Comparison of ENCODE assay signal across 18 cellular contexts in genomic region chr6:40536442-40536841, GRCh38. TPM values are rescaled to one million over a fixed set of nuclear protein-coding genes. Genes with fewer than 3 reads are reported as not detected.
DNase-seq lines count a peak whose midpoint lies in the region; ATAC-seq, FAIRE-seq and TF ChIP-seq lines count a peak whose summit lies in the region.
"Had no signal": no experiment of that assay in that cellular context is flagged by ENCODE, and none has a peak within 500 bp of the region (broad histone marks: within the 10 kb centered on the region; RNA-seq: fewer than 3 reads in every experiment).

No MANE protein-coding gene starts in this region.

- H3K4ac ChIP-seq in H1 (replicated peaks; ENCODE audit: insufficient read length, low read depth, low read length), result no peak overlapping the region

- H3K4me1 ChIP-seq in DND-41 (ENCODE audit: insufficient read depth, low read length), result no peaks in the 10 kb centered on the region
- H3K4me1 ChIP-seq in H1 (replicated peaks in 1 of 4; ENCODE audit: control insufficient read depth in 3 of 4, insufficient read depth in 4 of 4, low read length in 3 of 4), result peaks cover 0 to 8% (median 5%) of the 10 kb centered on the region in 4 experiments; a peak in 5 of 7 replicates

- no peaks in the 10 kb centered on the region for H4K20me1 ChIP-seq in DND-41 (ENCODE audit: insufficient read depth, low read length)
- no peaks in the 10 kb centered on the region for H4K20me1 ChIP-seq in H1 (replicated peaks in 1 of 2; ENCODE audit: control insufficient read depth in 1 of 2, insufficient read depth in 2 of 2, low read length in 2 of 2)

- H3K9me3 Mint-ChIP-seq in osteocyte (ENCODE audit: unreplicated experiment), result no peaks in the 10 kb centered on the region
- H3K9me3 Mint-ChIP-seq: activated B cell treated with CpG ODN at 0.5 μM for 24 hours; activated T-cell treated with anti-CD3 and anti-CD28 coated beads, Interleukin-2, amount 50 U/mL, for 24 hours had no signal

- H3K9me3 ChIP-seq in DND-41 (ENCODE audit: insufficient read depth, low read length, severe bottlenecking) (no peaks in the 10 kb centered on the region), H1 (ENCODE audit: insufficient read depth in 2 of 2, low read depth in 1 of 2, low read length in 1 of 2) (no peaks in the 10 kb centered on the region)

- H4K8ac ChIP-seq in H1 (ENCODE audit: extremely low read depth, insufficient read depth, low read length), result no peak overlapping the region

- no peaks in the 10 kb centered on the region for H3K23me2 ChIP-seq in H1 (ENCODE audit: low read depth, low read length)

- H4K5ac ChIP-seq in H1 (ENCODE audit: insufficient read length, low read depth, low read length), result no peak overlapping the region

- no peak overlapping the region for H3K4me3 ChIP-seq in DND-41 (ENCODE audit: low read depth in 1 of 2, low read length in 2 of 2)
- no peak overlapping the region for H3K4me3 ChIP-seq in H1 (ENCODE audit: extremely low read depth in 1 of 4, insufficient read depth in 2 of 4, low read depth in 3 of 4, low read length in 4 of 4)

- H3K9ac ChIP-seq in DND-41 (ENCODE audit: low read depth, low read length) (no peak overlapping the region), H1 (replicated peaks in 1 of 4; ENCODE audit: extremely low read depth in 1 of 4, low read depth in 3 of 4, low read length in 3 of 4) (no peak overlapping the region)

- H4K91ac ChIP-seq in H1 (replicated peaks; ENCODE audit: insufficient read length, low read length), result no peak overlapping the region

- peak; percentile 47 to 69 for TF ChIP-seq RAD21 in H1 (IDR thresholded peaks at IDR 0.05 in 1 of 2, conservative IDR thresholded peaks at IDR 0.05 in 1 of 2; ENCODE audit: low read depth in 2 of 2, low read length in 2 of 2)

- H2BK20ac ChIP-seq in H1 (ENCODE audit: low read length), result no peak overlapping the region

- DNase-seq in DND-41 (no peak), M059J (ENCODE audit: low read depth) (peak; percentile 10), H1 (ENCODE audit: low read depth in 1 of 2, low spot score in 2 of 2) (peak in 1 of 2 experiments; percentile 38), osteocyte (ENCODE audit: extremely low spot score, unreplicated experiment) (no peak), NCI-H2227 (lab: John Stamatoyannopoulos, UW; ENCODE audit: unreplicated experiment) (no peak), NCI-H2081 treated with DMSO at 0.1 percent for 48 hours (lab: John Stamatoyannopoulos, UW) (no peak)
- DNase-seq: activated B cell treated with CpG ODN at 0.5 μM for 24 hours; activated T-cell treated with anti-CD3 and anti-CD28 coated beads, Interleukin-2, amount 50 U/mL, for 24 hours; EL; hippocampal formation; Kasumi-1; midbrain; NCI-H446 treated with DMSO at 0.1 percent for 48 hours had no signal

- WGBS in H1 (ENCODE audit: extremely low coverage in 1 of 2, insufficient coverage in 1 of 2, insufficient read length in 1 of 2, insufficient replicate concordance in 2 of 2, low coverage in 1 of 2, low lambda C conversion rate in 2 of 2, missing lambda C conversion rate in 1 of 2), 2 experiments, result 59% methylated on average over 3 of the region's 3 CpGs; no CpG with 5 or more reads in 1 of the 2 experiments

- TF ChIP-seq CTCF in DND-41 (IDR thresholded peaks at IDR 0.05; ENCODE audit: borderline replicate concordance, extremely low read depth, low read length, poor library complexity, severe bottlenecking), result peak; percentile 28
- peak; percentile 70 to 73 (median 70) for TF ChIP-seq CTCF in H1 (IDR thresholded peaks at IDR 0.05; ENCODE audit: control extremely low read depth in 1 of 3, insufficient read depth in 1 of 3, low read depth in 1 of 3, low read length in 3 of 3)
- peak; percentile 17 for TF ChIP-seq CTCF in osteocyte (IDR thresholded peaks at IDR 0.05)

- H3K23ac ChIP-seq in H1 (ENCODE audit: insufficient read length), result no peak overlapping the region

- H3K14ac ChIP-seq in H1 (ENCODE audit: insufficient read length), result no peak overlapping the region

- H2BK15ac ChIP-seq in H1 (ENCODE audit: low read length), result no peak overlapping the region

- POLR2A ChIA-PET in H1 (lab: Charles Lee; ENCODE audit: partially characterized antibody), result interaction anchor here (2.3 kb wide), 1 partner anchor 9 kb away, joined by 7 read pairs; no protein-coding TSS in a partner anchor

- H3K4me1 Mint-ChIP-seq in osteocyte (ENCODE audit: unreplicated experiment), result no peaks in the 10 kb centered on the region
- H3K4me1 Mint-ChIP-seq: activated B cell treated with CpG ODN at 0.5 μM for 24 hours had no signal

- no peaks in the 10 kb centered on the region for H3K36me3 ChIP-seq in DND-41 (ENCODE audit: insufficient read depth, low read length)
- no peaks in the 10 kb centered on the region; a peak in 1 of 8 replicates for H3K36me3 ChIP-seq in H1 (ENCODE audit: control insufficient read depth in 2 of 4, insufficient read depth in 4 of 4, low read length in 3 of 4)

- no peak overlapping the region for H2BK5ac ChIP-seq in H1 (ENCODE audit: low read depth, low read length)

- no peaks in the 10 kb centered on the region for H3K27me3 ChIP-seq in DND-41 (ENCODE audit: insufficient read depth, low read length, poor library complexity)
- H3K27me3 ChIP-seq in H1 (replicated peaks in 1 of 4; ENCODE audit: control insufficient read depth in 3 of 4, extremely low read depth in 1 of 4, insufficient read depth in 3 of 4, low read length in 3 of 4), result no peaks in the 10 kb centered on the region

- H3K27ac ChIP-seq in DND-41 (ENCODE audit: low read length) (no peak overlapping the region), H1 (ENCODE audit: low read depth, low read length) (no peak overlapping the region)

- H3K36me3 Mint-ChIP-seq in osteocyte (ENCODE audit: unreplicated experiment), result no peaks in the 10 kb centered on the region

- 0 out of 2 replicates have a peak overlapping the region, but pooled peaks have one; percentile 21 for H2BK12ac ChIP-seq in H1 (ENCODE audit: low read depth, low read length)

- H2BK120ac ChIP-seq in H1 (replicated peaks; ENCODE audit: low read depth, low read length), result no peak overlapping the region

- H3K79me2 ChIP-seq in DND-41 (ENCODE audit: insufficient read depth, low read length) (no peaks in the 10 kb centered on the region), H1 (ENCODE audit: control insufficient read depth in 1 of 2, insufficient read depth in 2 of 2, low read length in 2 of 2) (no peaks in the 10 kb centered on the region)

- no peak overlapping the region for H3K4me2 ChIP-seq in DND-41 (ENCODE audit: insufficient read depth, low read length)
- no peak overlapping the region for H3K4me2 ChIP-seq in H1 (ENCODE audit: insufficient read depth in 1 of 2, low read depth in 2 of 2, low read length in 2 of 2)

- H3K18ac ChIP-seq in H1 (ENCODE audit: extremely low read depth, low read length), result no peak overlapping the region

- H3K27me3 Mint-ChIP-seq in osteocyte (ENCODE audit: unreplicated experiment), result peaks cover 12% of the 10 kb centered on the region
- H3K27me3 Mint-ChIP-seq: activated B cell treated with CpG ODN at 0.5 μM for 24 hours; activated T-cell treated with anti-CD3 and anti-CD28 coated beads, Interleukin-2, amount 50 U/mL, for 24 hours had no signal

- FAIRE-seq in H1 (lab: Jason Lieb, UNC), result peak; percentile 63
- FAIRE-seq: GM18507 had no signal

- H3K4me3 Mint-ChIP-seq in osteocyte (ENCODE audit: unreplicated experiment), result no peak overlapping the region
- H3K4me3 Mint-ChIP-seq: activated B cell treated with CpG ODN at 0.5 μM for 24 hours; activated T-cell treated with anti-CD3 and anti-CD28 coated beads, Interleukin-2, amount 50 U/mL, for 24 hours had no signal

- CTCF ChIA-PET in H1 (lab: Charles Lee; ENCODE audit: partially characterized antibody), result interaction anchor here (0.6 to 8.6 kb wide), 21 partner anchors 9 to 212 kb away, joined by 3 to 100 read pairs (median 7); partner anchors contain the start of gene LRFN2

- ATAC-seq in DND-41 (ENCODE audit: insufficient read depth, low read depth) (0 out of 3 replicates have a peak, but pooled peaks have one; percentile 51), HG03175 (IDR thresholded peaks at IDR 0.05; ENCODE audit: unreplicated experiment) (no peak)
- ATAC-seq: sciatic nerve had no signal

- no peak overlapping the region for H3K56ac ChIP-seq in H1 (replicated peaks; ENCODE audit: insufficient read length, low read depth, low read length)

- TF ChIP-seq EP300 in H1 (IDR thresholded peaks at IDR 0.05; ENCODE audit: borderline replicate concordance in 1 of 2, low read depth in 2 of 2, low read length in 2 of 2), result no peak

- TF ChIP-seq POLR2A in H1 (IDR thresholded peaks at IDR 0.05; ENCODE audit: control extremely low read depth in 1 of 2, low read depth in 2 of 2, low read length in 2 of 2), result no peak

- H3K79me1 ChIP-seq in H1 (ENCODE audit: low read depth, low read length), result no peaks in the 10 kb centered on the region

- no peak overlapping the region for H2AK5ac ChIP-seq in H1 (ENCODE audit: low read depth, low read length)

- H3K27ac Mint-ChIP-seq in osteocyte (ENCODE audit: unreplicated experiment), result no peak overlapping the region
- H3K27ac Mint-ChIP-seq: activated B cell treated with CpG ODN at 0.5 μM for 24 hours; activated T-cell treated with anti-CD3 and anti-CD28 coated beads, Interleukin-2, amount 50 U/mL, for 24 hours had no signal

- H2AFZ ChIP-seq in DND-41 (ENCODE audit: low read depth, low read length), result no peak overlapping the region
- H2AFZ ChIP-seq in H1 (ENCODE audit: low read length), result no peak overlapping the region

TF ChIP-seq in H1, 55 proteins besides CTCF, POLR2A, EP300 and RAD21:
- TF ChIP-seq TCF12 (IDR thresholded peaks at IDR 0.05; ENCODE audit: low read depth, low read length) (no peak), KDM1A (IDR thresholded peaks at IDR 0.05; ENCODE audit: borderline replicate concordance, low read length) (no peak), RXRA (IDR thresholded peaks at IDR 0.05; ENCODE audit: insufficient read depth, low read depth, low read length) (no peak)

RNA-seq across cellular contexts. Expression of gene LRFN2, which starts 50.7 kb away (rescaled TPM):
- not detected in 2 replicates for total RNA-seq in M059J (2014; rRNA removed; shearing (Covaris generic))
- 2.3 TPM in 2 replicates for total RNA-seq in H1 (2021; fragmentation: NEBNext Ultra II Directional; extraction: Animal tissue kit (Norgen Biotek cat#: 25700))
- polyA plus RNA-seq in H1 (2011; rRNA removed), result 2.3 and 2.9 TPM in 2 replicates
- 2.1 TPM for polyA plus RNA-seq in H1 (2011; cell fraction: cytosol; rRNA removed)
- 5.0 TPM for polyA plus RNA-seq in H1 (2011; cell fraction: nucleus; rRNA removed)
- polyA plus RNA-seq in H1 (2012, experiment 1 of 2), result 0.64 to 1.5 TPM (median 1.2 TPM) in 4 replicates
- polyA plus RNA-seq in H1 (2012, experiment 2 of 2), result 0.75 TPM
- 2.1 TPM for polyA plus RNA-seq in H1 (2013, experiment 1 of 2)
- polyA plus RNA-seq in H1 (2013, experiment 2 of 2), result 2.3 TPM
- 3.2 and 3.8 TPM in 2 replicates for polyA minus RNA-seq in H1 (2011; rRNA and poly(A)+ RNA removed)
- 2.9 TPM for polyA minus RNA-seq in H1 (2011; cell fraction: cytosol; rRNA and poly(A)+ RNA removed)
- 6.2 TPM for polyA minus RNA-seq in H1 (2011; cell fraction: nucleus; rRNA and poly(A)+ RNA removed)
- not detected in 2 replicates for total RNA-seq in osteocyte
- total RNA-seq: activated B cell treated with CpG ODN at 0.5 μM for 24 hours, aorta, subcutaneous adipose tissue had no signal
- polyA plus RNA-seq: aorta had no signal

Comparison
In these comparisons a context has a peak if more than half of its experiments do, and no peak if none do; other contexts are left out.
1. CTCF ChIP-seq: peak in every context shown above with its lines; median percentile 70 in H1; 28 in DND-41; 17 in osteocyte.